In the genomic region with DNA sequence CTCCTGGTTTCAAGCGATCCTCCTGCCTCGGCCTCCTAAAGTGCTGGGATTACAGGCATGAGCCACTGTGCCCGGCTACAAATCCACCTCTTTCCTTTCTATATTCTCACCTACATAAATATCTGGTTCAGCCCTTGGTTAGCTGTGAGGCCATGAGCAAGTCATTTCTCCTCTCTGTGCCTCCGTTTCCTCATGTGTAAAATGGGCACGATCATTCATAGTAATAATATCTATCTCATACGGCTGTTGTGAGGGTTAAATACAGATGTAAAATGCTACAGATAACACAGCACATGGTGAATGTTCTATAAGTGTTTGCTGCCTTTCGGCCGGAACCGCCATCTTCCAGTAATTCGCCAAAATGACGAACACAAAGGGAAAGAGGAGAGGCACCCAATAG, we compare ENCODE assay signal across 1 cellular context.
TF ChIP-seq lines count a peak whose summit lies in the region.

No MANE protein-coding gene starts in this region.

TF ChIP-seq in K562, 482 proteins besides CTCF, POLR2A, EP300 and RAD21 (continues in another document):
- TF ChIP-seq ILK (tag; IDR thresholded peaks at IDR 0.05; ENCODE audit: borderline replicate concordance, low read depth): no peak
- no peak for TF ChIP-seq NFIX (CRISPR knock-in tag; IDR thresholded peaks at IDR 0.05; ENCODE audit: low read depth)
- TF ChIP-seq CBX1 (IDR thresholded peaks at IDR 0.05; ENCODE audit: low read depth): peak; percentile 78; the same call in 1 of the 2 replicates
- TF ChIP-seq, protein P1, sequence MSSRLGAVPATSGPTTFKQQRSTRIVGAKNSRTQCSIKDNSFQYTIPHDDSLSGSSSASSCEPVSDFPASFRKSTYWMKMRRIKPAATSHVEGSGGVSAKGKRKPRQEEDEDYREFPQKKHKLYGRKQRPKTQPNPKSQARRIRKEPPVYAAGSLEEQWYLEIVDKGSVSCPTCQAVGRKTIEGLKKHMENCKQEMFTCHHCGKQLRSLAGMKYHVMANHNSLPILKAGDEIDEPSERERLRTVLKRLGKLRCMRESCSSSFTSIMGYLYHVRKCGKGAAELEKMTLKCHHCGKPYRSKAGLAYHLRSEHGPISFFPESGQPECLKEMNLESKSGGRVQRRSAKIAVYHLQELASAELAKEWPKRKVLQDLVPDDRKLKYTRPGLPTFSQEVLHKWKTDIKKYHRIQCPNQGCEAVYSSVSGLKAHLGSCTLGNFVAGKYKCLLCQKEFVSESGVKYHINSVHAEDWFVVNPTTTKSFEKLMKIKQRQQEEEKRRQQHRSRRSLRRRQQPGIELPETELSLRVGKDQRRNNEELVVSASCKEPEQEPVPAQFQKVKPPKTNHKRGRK (tag; IDR thresholded peaks at IDR 0.05): no peak
- TF ChIP-seq RBM15 (IDR thresholded peaks at IDR 0.05; ENCODE audit: insufficient read depth, low read length): no peak
- 0 out of 2 replicates have a peak, but pooled peaks have one; percentile 25 for TF ChIP-seq CC2D1A (IDR thresholded peaks at IDR 0.05)
- no peak for TF ChIP-seq NR4A1 (CRISPR knock-in tag; IDR thresholded peaks at IDR 0.05)
- TF ChIP-seq NR4A1 (tag; IDR thresholded peaks at IDR 0.05): 0 out of 2 replicates have a peak, but pooled peaks have one; percentile 40
- no peak for TF ChIP-seq POLR2AphosphoS2 (IDR thresholded peaks at IDR 0.05; ENCODE audit: low read length)
- TF ChIP-seq HDAC2 (IDR thresholded peaks at IDR 0.05): peak; percentile 96
- TF ChIP-seq PTBP1 (IDR thresholded peaks at IDR 0.05; ENCODE audit: low read depth, low read length): 0 out of 2 replicates have a peak, but pooled peaks have one; percentile 53
- TF ChIP-seq, protein P2, sequence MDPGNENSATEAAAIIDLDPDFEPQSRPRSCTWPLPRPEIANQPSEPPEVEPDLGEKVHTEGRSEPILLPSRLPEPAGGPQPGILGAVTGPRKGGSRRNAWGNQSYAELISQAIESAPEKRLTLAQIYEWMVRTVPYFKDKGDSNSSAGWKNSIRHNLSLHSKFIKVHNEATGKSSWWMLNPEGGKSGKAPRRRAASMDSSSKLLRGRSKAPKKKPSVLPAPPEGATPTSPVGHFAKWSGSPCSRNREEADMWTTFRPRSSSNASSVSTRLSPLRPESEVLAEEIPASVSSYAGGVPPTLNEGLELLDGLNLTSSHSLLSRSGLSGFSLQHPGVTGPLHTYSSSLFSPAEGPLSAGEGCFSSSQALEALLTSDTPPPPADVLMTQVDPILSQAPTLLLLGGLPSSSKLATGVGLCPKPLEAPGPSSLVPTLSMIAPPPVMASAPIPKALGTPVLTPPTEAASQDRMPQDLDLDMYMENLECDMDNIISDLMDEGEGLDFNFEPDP (CRISPR knock-in tag; IDR thresholded peaks at IDR 0.05): no peak
- TF ChIP-seq RERE (CRISPR knock-in tag; IDR thresholded peaks at IDR 0.05; ENCODE audit: borderline replicate concordance): no peak
- TF ChIP-seq FOXM1 (IDR thresholded peaks at IDR 0.05; ENCODE audit: low read depth): no peak
- no peak for TF ChIP-seq FOXM1 (CRISPR knock-in tag; IDR thresholded peaks at IDR 0.05; ENCODE audit: low read depth)
- 0 out of 2 replicates have a peak, but pooled peaks have one; percentile 60 for TF ChIP-seq HDGF (IDR thresholded peaks at IDR 0.05)
- no peak for TF ChIP-seq CCAR2 (IDR thresholded peaks at IDR 0.05; ENCODE audit: low read depth, low read length)
- TF ChIP-seq DPF2 (IDR thresholded peaks at IDR 0.05): peak; percentile 13; the same call in 1 of the 2 replicates
- no peak for TF ChIP-seq PML (IDR thresholded peaks at IDR 0.05; ENCODE audit: low read length)
- no peak for TF ChIP-seq SRSF1 (IDR thresholded peaks at IDR 0.05; ENCODE audit: low read depth, low read length)
- TF ChIP-seq PHF20 (IDR thresholded peaks at IDR 0.05; ENCODE audit: partially characterized antibody): peak; percentile 61
- TF ChIP-seq SUPT5H (IDR thresholded peaks at IDR 0.05): no peak
- TF ChIP-seq ETS2 (tag; IDR thresholded peaks at IDR 0.05; ENCODE audit: borderline replicate concordance, poor library complexity, severe bottlenecking): no peak
- TF ChIP-seq TGIF2 (CRISPR knock-in tag; IDR thresholded peaks at IDR 0.05): no peak
- TF ChIP-seq MCM2 (IDR thresholded peaks at IDR 0.05; ENCODE audit: low read depth): no peak
- TF ChIP-seq HCFC1 (IDR thresholded peaks at IDR 0.05; ENCODE audit: low read depth, low read length): no peak
- TF ChIP-seq RCOR1 (IDR thresholded peaks at IDR 0.05; ENCODE audit: borderline replicate concordance in 1 of 2, low read depth in 2 of 2, low read length in 2 of 2): peak in 1 of 2 experiments; percentile 75; a peak in 3 of 4 replicates
- TF ChIP-seq GABPB1 (CRISPR knock-in tag; IDR thresholded peaks at IDR 0.05): no peak
- TF ChIP-seq LCOR (CRISPR knock-in tag; IDR thresholded peaks at IDR 0.05): 0 out of 2 replicates have a peak, but pooled peaks have one; percentile 13
- TF ChIP-seq PYGO2 (tag; IDR thresholded peaks at IDR 0.05): no peak
- TF ChIP-seq, protein P3, sequence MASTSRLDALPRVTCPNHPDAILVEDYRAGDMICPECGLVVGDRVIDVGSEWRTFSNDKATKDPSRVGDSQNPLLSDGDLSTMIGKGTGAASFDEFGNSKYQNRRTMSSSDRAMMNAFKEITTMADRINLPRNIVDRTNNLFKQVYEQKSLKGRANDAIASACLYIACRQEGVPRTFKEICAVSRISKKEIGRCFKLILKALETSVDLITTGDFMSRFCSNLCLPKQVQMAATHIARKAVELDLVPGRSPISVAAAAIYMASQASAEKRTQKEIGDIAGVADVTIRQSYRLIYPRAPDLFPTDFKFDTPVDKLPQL (IDR thresholded peaks at IDR 0.05; ENCODE audit: extremely low read depth, insufficient read length): no peak
- TF ChIP-seq DMBX1 (CRISPR knock-in tag; IDR thresholded peaks at IDR 0.05; ENCODE audit: borderline replicate concordance): 0 out of 2 replicates have a peak, but pooled peaks have one; percentile 20
- TF ChIP-seq SMARCA5 (IDR thresholded peaks at IDR 0.05): peak; percentile 94
- no peak for TF ChIP-seq TEAD2 (tag; IDR thresholded peaks at IDR 0.05)
- peak in 1 of 2 experiments; percentile 28; a peak in 1 of 4 replicates for TF ChIP-seq MNT (conservative IDR thresholded peaks at IDR 0.05)
- TF ChIP-seq TAF15 (IDR thresholded peaks at IDR 0.05; ENCODE audit: low read depth, low read length): no peak
- TF ChIP-seq BRD9 (IDR thresholded peaks at IDR 0.05; ENCODE audit: low read depth, partially characterized antibody): no peak
- TF ChIP-seq ADNP (tag; IDR thresholded peaks at IDR 0.05): peak; percentile 89
- TF ChIP-seq CHD2 (IDR thresholded peaks at IDR 0.05; ENCODE audit: low read depth, low read length): no peak
- TF ChIP-seq PURB (CRISPR knock-in tag; IDR thresholded peaks at IDR 0.05; ENCODE audit: low read depth): no peak
- TF ChIP-seq, protein P4, sequence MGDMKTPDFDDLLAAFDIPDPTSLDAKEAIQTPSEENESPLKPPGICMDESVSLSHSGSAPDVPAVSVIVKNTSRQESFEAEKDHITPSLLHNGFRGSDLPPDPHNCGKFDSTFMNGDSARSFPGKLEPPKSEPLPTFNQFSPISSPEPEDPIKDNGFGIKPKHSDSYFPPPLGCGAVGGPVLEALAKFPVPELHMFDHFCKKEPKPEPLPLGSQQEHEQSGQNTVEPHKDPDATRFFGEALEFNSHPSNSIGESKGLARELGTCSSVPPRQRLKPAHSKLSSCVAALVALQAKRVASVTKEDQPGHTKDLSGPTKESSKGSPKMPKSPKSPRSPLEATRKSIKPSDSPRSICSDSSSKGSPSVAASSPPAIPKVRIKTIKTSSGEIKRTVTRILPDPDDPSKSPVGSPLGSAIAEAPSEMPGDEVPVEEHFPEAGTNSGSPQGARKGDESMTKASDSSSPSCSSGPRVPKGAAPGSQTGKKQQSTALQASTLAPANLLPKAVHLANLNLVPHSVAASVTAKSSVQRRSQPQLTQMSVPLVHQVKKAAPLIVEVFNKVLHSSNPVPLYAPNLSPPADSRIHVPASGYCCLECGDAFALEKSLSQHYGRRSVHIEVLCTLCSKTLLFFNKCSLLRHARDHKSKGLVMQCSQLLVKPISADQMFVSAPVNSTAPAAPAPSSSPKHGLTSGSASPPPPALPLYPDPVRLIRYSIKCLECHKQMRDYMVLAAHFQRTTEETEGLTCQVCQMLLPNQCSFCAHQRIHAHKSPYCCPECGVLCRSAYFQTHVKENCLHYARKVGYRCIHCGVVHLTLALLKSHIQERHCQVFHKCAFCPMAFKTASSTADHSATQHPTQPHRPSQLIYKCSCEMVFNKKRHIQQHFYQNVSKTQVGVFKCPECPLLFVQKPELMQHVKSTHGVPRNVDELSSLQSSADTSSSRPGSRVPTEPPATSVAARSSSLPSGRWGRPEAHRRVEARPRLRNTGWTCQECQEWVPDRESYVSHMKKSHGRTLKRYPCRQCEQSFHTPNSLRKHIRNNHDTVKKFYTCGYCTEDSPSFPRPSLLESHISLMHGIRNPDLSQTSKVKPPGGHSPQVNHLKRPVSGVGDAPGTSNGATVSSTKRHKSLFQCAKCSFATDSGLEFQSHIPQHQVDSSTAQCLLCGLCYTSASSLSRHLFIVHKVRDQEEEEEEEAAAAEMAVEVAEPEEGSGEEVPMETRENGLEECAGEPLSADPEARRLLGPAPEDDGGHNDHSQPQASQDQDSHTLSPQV (IDR thresholded peaks at IDR 0.05): peak; percentile 63; the same call in 1 of the 2 replicates
- no peak for TF ChIP-seq SOX6 (IDR thresholded peaks at IDR 0.05)
- TF ChIP-seq ZNF3 (CRISPR knock-in tag; IDR thresholded peaks at IDR 0.05): no peak
- no peak for TF ChIP-seq SAFB (IDR thresholded peaks at IDR 0.05; ENCODE audit: borderline replicate concordance, low read depth, low read length)
- no peak for TF ChIP-seq CHCHD3 (CRISPR knock-in tag; IDR thresholded peaks at IDR 0.05)
- peak in 1 of 2 experiments; percentile 56; a peak in 1 of 4 replicates for TF ChIP-seq HDAC1 (IDR thresholded peaks at IDR 0.05)
- TF ChIP-seq, protein P5, sequence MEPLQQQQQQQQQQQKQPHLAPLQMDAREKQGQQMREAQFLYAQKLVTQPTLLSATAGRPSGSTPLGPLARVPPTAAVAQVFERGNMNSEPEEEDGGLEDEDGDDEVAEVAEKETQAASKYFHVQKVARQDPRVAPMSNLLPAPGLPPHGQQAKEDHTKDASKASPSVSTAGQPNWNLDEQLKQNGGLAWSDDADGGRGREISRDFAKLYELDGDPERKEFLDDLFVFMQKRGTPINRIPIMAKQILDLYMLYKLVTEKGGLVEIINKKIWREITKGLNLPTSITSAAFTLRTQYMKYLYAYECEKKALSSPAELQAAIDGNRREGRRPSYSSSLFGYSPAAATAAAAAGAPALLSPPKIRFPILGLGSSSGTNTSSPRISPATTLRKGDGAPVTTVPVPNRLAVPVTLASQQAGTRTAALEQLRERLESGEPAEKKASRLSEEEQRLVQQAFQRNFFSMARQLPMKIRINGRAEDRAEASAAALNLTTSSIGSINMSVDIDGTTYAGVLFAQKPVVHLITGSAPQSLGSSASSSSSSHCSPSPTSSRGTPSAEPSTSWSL (CRISPR knock-in tag; IDR thresholded peaks at IDR 0.05; ENCODE audit: borderline replicate concordance): no peak
- TF ChIP-seq RBM25 (IDR thresholded peaks at IDR 0.05; ENCODE audit: low read depth, low read length, severe bottlenecking): peak; percentile 96
- no peak for TF ChIP-seq ZNF347 (CRISPR knock-in tag; IDR thresholded peaks at IDR 0.05; ENCODE audit: low read depth)
